10 cellular contexts compared by ENCODE assay signal in genomic region chr9:129761293-129761900, GRCh38. TPM values are rescaled to one million over a fixed set of nuclear protein-coding genes. Genes with fewer than 3 reads are reported as not detected.
DNase-seq lines count a peak whose midpoint lies in the region; ATAC-seq and TF ChIP-seq lines count a peak whose summit lies in the region.
"Had no signal": no experiment of that assay in that cellular context is flagged by ENCODE, and none has a peak within 500 bp of the region (broad histone marks: within the 10 kb centered on the region; RNA-seq: fewer than 3 reads in every experiment).

No MANE protein-coding gene starts in this region.

- TF ChIP-seq POLR2A in adrenal gland (IDR thresholded peaks at IDR 0.05) (no peak), lower leg skin (IDR thresholded peaks at IDR 0.05) (no peak)

- WGBS in adrenal gland, 4 donors = 70 to 81% (median 73%) methylated on average over 11 of the region's 11 CpGs
- WGBS in psoas muscle, 3 donors = 28 to 30% (median 28%) methylated on average over 11 of the region's 11 CpGs
- 52 to 57% methylated on average over 11 of the region's 11 CpGs for WGBS in lower leg skin, 2 donors

- H3K36me3 Mint-ChIP-seq in activated CD4-positive, alpha-beta T cell treated with anti-CD3 and anti-CD28 coated beads, Interleukin-2, amount 10 ng/mL, durations not matched to agents 7 days and 5 days (ENCODE audit: low read depth) = no peaks in the 10 kb centered on the region

- peaks cover 12% of the 10 kb centered on the region for H3K4me1 Mint-ChIP-seq in activated CD4-positive, alpha-beta T cell treated with anti-CD3 and anti-CD28 coated beads, Interleukin-2, amount 10 ng/mL, durations not matched to agents 7 days and 5 days

- H3K27ac Mint-ChIP-seq in activated CD4-positive, alpha-beta T cell treated with anti-CD3 and anti-CD28 coated beads, Interleukin-2, amount 10 ng/mL, durations not matched to agents 7 days and 5 days = no peak overlapping the region
- H3K27ac Mint-ChIP-seq: CD4-positive, alpha-beta T cell had no signal

- H3K4me3 ChIP-seq in adrenal gland (no peak overlapping the region), right atrium auricular region (no peak overlapping the region), psoas muscle (no peak overlapping the region), lower leg skin (ENCODE audit: low read depth, poor library complexity, severe bottlenecking) (no peak overlapping the region)

- H3K27me3 ChIP-seq in adrenal gland = no peaks in the 10 kb centered on the region
- no peaks in the 10 kb centered on the region for H3K27me3 ChIP-seq in right atrium auricular region
- peaks cover 0 to 11% (median 2%) of the 10 kb centered on the region in 3 donors for H3K27me3 ChIP-seq in psoas muscle (ENCODE audit: insufficient read depth in 3 of 3, low read length in 2 of 3)

- no peaks in the 10 kb centered on the region for H3K9me3 ChIP-seq in adrenal gland (replicated peaks in 1 of 3)
- H3K9me3 ChIP-seq in right atrium auricular region = no peaks in the 10 kb centered on the region
- H3K9me3 ChIP-seq in psoas muscle = no peaks in the 10 kb centered on the region

- no peaks in the 10 kb centered on the region for H3K9me3 Mint-ChIP-seq in activated CD4-positive, alpha-beta T cell treated with anti-CD3 and anti-CD28 coated beads, Interleukin-2, amount 10 ng/mL, durations not matched to agents 7 days and 5 days
- H3K9me3 Mint-ChIP-seq: CD4-positive, alpha-beta T cell had no signal

- POLR2A ChIA-PET in activated CD4-positive, alpha-beta T cell treated with anti-CD3 and anti-CD28 coated beads, Interleukin-2, amount 10 ng/mL, durations not matched to agents 7 days and 5 days (lab: Charles Lee) = no interaction called here

- intact Hi-C loops in adrenal gland (cut with DNase I) (no loop called here), psoas muscle (cut with DNase I) (no loop called here), lower leg skin (cut with DNase I; ENCODE audit: low total_unique reads) (no loop called here)

- H3K27me3 Mint-ChIP-seq in activated CD4-positive, alpha-beta T cell treated with anti-CD3 and anti-CD28 coated beads, Interleukin-2, amount 10 ng/mL, durations not matched to agents 7 days and 5 days = peaks cover 3% of the 10 kb centered on the region

- H3K4me3 Mint-ChIP-seq in activated CD4-positive, alpha-beta T cell treated with anti-CD3 and anti-CD28 coated beads, Interleukin-2, amount 10 ng/mL, durations not matched to agents 7 days and 5 days = no peak overlapping the region
- H3K4me3 Mint-ChIP-seq: CD4-positive, alpha-beta T cell had no signal

- CTCF ChIA-PET in activated CD4-positive, alpha-beta T cell treated with anti-CD3 and anti-CD28 coated beads, Interleukin-2, amount 10 ng/mL, durations not matched to agents 7 days and 5 days (lab: Charles Lee) = interaction anchor here (1.3 kb wide), 1 partner anchor 12 kb away, joined by 3 read pairs; no protein-coding TSS in a partner anchor

- H3K4me1 ChIP-seq in adrenal gland (replicated peaks in 1 of 2) (peaks cover 0 to 5% of the 10 kb centered on the region in 2 donors), right atrium auricular region (peaks cover 0 to 19% of the 10 kb centered on the region in 2 donors), psoas muscle (no peaks in the 10 kb centered on the region)

- DNase-seq in AG20443 (ENCODE audit: low spot score) = peak; percentile 61
- peak in 5 of 7 donors; percentile 29 to 72 (median 39) for DNase-seq in adrenal gland
- peak; percentile 73 for DNase-seq in right atrium auricular region (ENCODE audit: low spot score)
- peak in 1 of 2 donors; percentile 52 for DNase-seq in psoas muscle
- no peak for DNase-seq in lower leg skin (ENCODE audit: low spot score in 2 of 2)
- no peak for DNase-seq in superior temporal gyrus (ENCODE audit: extremely low spot score)
- DNase-seq in activated CD4-positive, alpha-beta T cell treated with anti-CD3 and anti-CD28 coated beads, Interleukin-2, amount 10 ng/mL, durations not matched to agents 7 days and 5 days = no peak
- DNase-seq: CD4-positive, alpha-beta T cell; NCI-H82 had no signal

- H3K27ac ChIP-seq in adrenal gland = peak overlapping the region in 2 of 5 donors; percentile 68 to 83
- peak overlapping the region; percentile 46 to 64 for H3K27ac ChIP-seq in right atrium auricular region
- H3K27ac ChIP-seq in psoas muscle = peak overlapping the region; percentile 37

- ATAC-seq in psoas muscle = peak in 2 of 4 donors; percentile 10 to 36
- no peak for ATAC-seq in GM21367 (IDR thresholded peaks at IDR 0.05; ENCODE audit: unreplicated experiment)

- H3K36me3 ChIP-seq in adrenal gland (replicated peaks in 1 of 2) = no peaks in the 10 kb centered on the region
- H3K36me3 ChIP-seq in right atrium auricular region = no peaks in the 10 kb centered on the region
- no peaks in the 10 kb centered on the region for H3K36me3 ChIP-seq in psoas muscle (ENCODE audit: insufficient read depth in 1 of 2, low read depth in 1 of 2)

- TF ChIP-seq CTCF in adrenal gland (IDR thresholded peaks at IDR 0.05) (no peak), right atrium auricular region (IDR thresholded peaks at IDR 0.05) (no peak), psoas muscle (IDR thresholded peaks at IDR 0.05) (no peak), lower leg skin (IDR thresholded peaks at IDR 0.05) (no peak)

RNA-seq across cellular contexts. Expression of gene PTGES, which starts 8.6 kb away (rescaled TPM):
- total RNA-seq in adrenal gland (1 to 10 TPM in 5 of 8 donors, under 1 TPM in 2, not detected in 1; 0.12 to 2.8 (median 1.3) TPM), right atrium auricular region (1 to 10 TPM; 1.1 to 2.6 TPM), psoas muscle (under 1 TPM; 0.32 to 0.67 (median 0.50) TPM), lower leg skin (10 to 100 TPM; 14.4 to 28.7 (median 23.2) TPM)
- polyA plus RNA-seq in adrenal gland (1 to 10 TPM; 1.2 to 4.4 (median 3.7) TPM), psoas muscle (under 1 TPM; 0.32 to 0.68 (median 0.40) TPM)
- total RNA-seq in activated CD4-positive, alpha-beta T cell treated with anti-CD3 and anti-CD28 coated beads, Interleukin-2, amount 10 ng/mL, durations not matched to agents 7 days and 5 days = not detected

RNA-seq across cellular contexts. Expression of gene TOR1B, which starts 41.6 kb away (rescaled TPM):
- total RNA-seq in adrenal gland (10 to 100 TPM; 19.5 to 36.3 (median 28.6) TPM), right atrium auricular region (10 to 100 TPM; 10.2 to 12.3 TPM), psoas muscle (10 to 100 TPM; 13.5 to 15.9 (median 14.3) TPM), lower leg skin (10 to 100 TPM; 17.0 to 31.0 (median 22.7) TPM)
- polyA plus RNA-seq in adrenal gland (10 to 100 TPM in 1 of 3 donors, 1 to 10 TPM in 2; 9.8 to 23.7 (median 10.0) TPM), psoas muscle (10 to 100 TPM; 13.0 to 30.1 (median 15.9) TPM)
- total RNA-seq in activated CD4-positive, alpha-beta T cell treated with anti-CD3 and anti-CD28 coated beads, Interleukin-2, amount 10 ng/mL, durations not matched to agents 7 days and 5 days = 10 to 100 TPM; 21.9 to 27.1 TPM

Comparison
In these comparisons a context has a peak if more than half of its experiments do, and no peak if none do; other contexts are left out.
1. DNase-seq: peak in AG20443 (single experiment), adrenal gland (5 of 7) and right atrium auricular region (single experiment); none in lower leg skin (0 of 2), superior temporal gyrus (single experiment) and activated CD4-positive, alpha-beta T cell treated with anti-CD3 and anti-CD28 coated beads, Interleukin-2, amount 10 ng/mL, durations not matched to agents 7 days and 5 days (single experiment).
2. RNA of gene PTGES, which starts 8.6 kb away (total RNA-seq): 14.4 to 28.7 TPM in lower leg skin; 1.1 to 2.6 TPM in right atrium auricular region, 0.12 to 2.8 TPM in adrenal gland, 0.32 to 0.67 TPM in psoas muscle and not detected in activated CD4-positive, alpha-beta T cell treated with anti-CD3 and anti-CD28 coated beads, Interleukin-2, amount 10 ng/mL, durations not matched to agents 7 days and 5 days; every median in the first group is over 4 times any median in the second.